In genomic region chr16:48383204-48383876, GRCh38 we compare ENCODE assay signal across 8 cellular contexts. TPM values are rescaled to one million over a fixed set of nuclear protein-coding genes. Genes with fewer than 3 reads are reported as not detected.
A peak's percentile ranks its signal among the peaks of the same experiment; 100 is the strongest.
DNase-seq lines count a peak whose midpoint lies in the region; ATAC-seq and TF ChIP-seq lines count a peak whose summit lies in the region.

No MANE protein-coding gene starts in this region.

- intact Hi-C loops in Right ventricle myocardium superior (cut with DNase I) = no loop called here
- intact Hi-C loops in aorta (cut with DNase I) = no loop called here

- H3K23ac ChIP-seq in mesendoderm (ENCODE audit: low read length) = no peak overlapping the region

- H4K8ac ChIP-seq in mesendoderm (ENCODE audit: low read depth, low read length) = no peak overlapping the region

- peak overlapping the region; percentile 63 for H3K4me2 ChIP-seq in mesendoderm (ENCODE audit: low read length)

- peaks cover 55% of the 10 kb centered on the region for H3K79me2 ChIP-seq in mesendoderm (ENCODE audit: control insufficient read depth, insufficient read depth, low read length)

- in situ Hi-C loops in brain microvascular endothelial cell (cut with HindIII; ENCODE audit: low pct_ligation_motif_present, low sequenced_read_pairs) (no loop called here), KBM-7 (cut with MboI; ENCODE audit: low pct_unique_long_range_greater_than_20kb, low sequenced_read_pairs) (loop anchor here (25.0 kb wide), 1 partner anchor 229 kb away; the partner anchor contains the start of gene N4BP1)

- H3K27me3 ChIP-seq in right atrium auricular region = no peaks in the 10 kb centered on the region
- no peaks in the 10 kb centered on the region for H3K27me3 ChIP-seq in brain microvascular endothelial cell (replicated peaks)
- H3K27me3 ChIP-seq in mesendoderm (ENCODE audit: insufficient read depth, low read length, poor library complexity) = no peaks in the 10 kb centered on the region
- no peaks in the 10 kb centered on the region for H3K27me3 ChIP-seq in aorta (ENCODE audit: control insufficient read depth in 1 of 2, insufficient read depth in 2 of 2, low read length in 1 of 2)

- H3K4me1 ChIP-seq in right atrium auricular region (peaks cover 0 to 65% of the 10 kb centered on the region in 2 donors), mesendoderm (ENCODE audit: control insufficient read depth, low read depth, low read length) (peaks cover 4% of the 10 kb centered on the region), aorta (ENCODE audit: control insufficient read depth in 1 of 2, insufficient read depth in 2 of 2, low read length in 2 of 2) (peaks cover 2 to 19% of the 10 kb centered on the region in 2 donors)

- TF ChIP-seq CTCF in right atrium auricular region (IDR thresholded peaks at IDR 0.05) (no peak), brain microvascular endothelial cell (IDR thresholded peaks at IDR 0.05; ENCODE audit: low read depth, low read length, missing control alignments) (no peak)

- DNase-seq in right atrium auricular region (ENCODE audit: low spot score) (peak; percentile 28), Right ventricle myocardium superior (no peak), brain microvascular endothelial cell (no peak), mesendoderm (no peak), aorta (no peak), NCI-H446 treated with DMSO at 0.1 percent for 48 hours (lab: John Stamatoyannopoulos, UW) (no peak), KBM-7 (no peak)
- no peak for DNase-seq in central memory CD4-positive, alpha-beta T cell

- no peak overlapping the region for H2AK5ac ChIP-seq in mesendoderm (ENCODE audit: low read length)

- H3K4ac ChIP-seq in mesendoderm (ENCODE audit: low read depth, low read length) = no peak overlapping the region

- H3K9me3 ChIP-seq in right atrium auricular region (no peaks in the 10 kb centered on the region), aorta (ENCODE audit: control insufficient read depth, low read length) (no peaks in the 10 kb centered on the region)

- H3K27ac ChIP-seq in right atrium auricular region (peak overlapping the region; percentile 98), brain microvascular endothelial cell (no peak overlapping the region), mesendoderm (ENCODE audit: low read depth, low read length) (no peak overlapping the region), aorta (ENCODE audit: low read depth in 1 of 2, low read length in 2 of 2) (no peak overlapping the region)

- WGBS in mesendoderm (ENCODE audit: extremely low coverage, insufficient coverage, low lambda C conversion rate) = 100% methylated on average over 1 of the region's 3 CpGs
- 34 to 43% methylated on average over 3 of the region's 3 CpGs for WGBS in aorta, 2 donors

- H3K56ac ChIP-seq in mesendoderm (ENCODE audit: low read length) = peak overlapping the region; percentile 94

- peaks cover 2% of the 10 kb centered on the region for H3K79me1 ChIP-seq in mesendoderm (ENCODE audit: low read length)

- H3K36me3 ChIP-seq in right atrium auricular region (no peaks in the 10 kb centered on the region), brain microvascular endothelial cell (replicated peaks) (no peaks in the 10 kb centered on the region), mesendoderm (ENCODE audit: control insufficient read depth, insufficient read depth, low read length) (no peaks in the 10 kb centered on the region), aorta (ENCODE audit: control insufficient read depth in 1 of 2, insufficient read depth in 2 of 2, low read length in 1 of 2) (no peaks in the 10 kb centered on the region)

- H4K5ac ChIP-seq in mesendoderm (ENCODE audit: low read length) = no peak overlapping the region

- H3K4me3 ChIP-seq in right atrium auricular region (peak overlapping the region; percentile 93), brain microvascular endothelial cell (ENCODE audit: low read depth, low read length) (peak overlapping the region; percentile 76), mesendoderm (ENCODE audit: low read length) (peak overlapping the region; percentile 90), aorta (ENCODE audit: low read length in 2 of 2) (peak overlapping the region; percentile 96 to 99)

- ATAC-seq in Right ventricle myocardium superior (ENCODE audit: poor library complexity) (no peak), aorta (ENCODE audit: low FRiP score) (no peak)

- H2BK120ac ChIP-seq in mesendoderm (ENCODE audit: low read depth, low read length) = no peak overlapping the region

- H2BK5ac ChIP-seq in mesendoderm (ENCODE audit: low read length) = no peak overlapping the region

- H3K9ac ChIP-seq in mesendoderm (ENCODE audit: low read length) = peak overlapping the region; percentile 96

- no peak overlapping the region for H2BK15ac ChIP-seq in mesendoderm (replicated peaks; ENCODE audit: low read depth)

- H3K18ac ChIP-seq in mesendoderm (ENCODE audit: low read length) = no peak overlapping the region

RNA-seq across cellular contexts. Expression of gene SIAH1, which starts 1.9 kb away (rescaled TPM):
- total RNA-seq in right atrium auricular region = 10 to 100 TPM; 12.3 to 18.0 TPM
- total RNA-seq in Right ventricle myocardium superior = 11.4 TPM
- polyA plus RNA-seq in mesendoderm (2013, experiment 1 of 2) = 35.5 TPM
- polyA plus RNA-seq in mesendoderm (2013, experiment 2 of 2) = 34.9 TPM
- 10 to 100 TPM; 23.9 to 24.3 TPM for total RNA-seq in aorta
- polyA plus RNA-seq in aorta = 10 to 100 TPM; 12.7 to 15.3 TPM

Comparison
In these comparisons a context has a peak if more than half of its experiments do, and no peak if none do; other contexts are left out.
1. H3K27ac ChIP-seq: peak in right atrium auricular region (2 of 2); none in brain microvascular endothelial cell (single experiment), mesendoderm (single experiment) and aorta (0 of 2).
2. Peak in every context shown above with its lines, with median percentiles within 50 percentile points of each other: H3K4me3 ChIP-seq.